In the genomic region with DNA sequence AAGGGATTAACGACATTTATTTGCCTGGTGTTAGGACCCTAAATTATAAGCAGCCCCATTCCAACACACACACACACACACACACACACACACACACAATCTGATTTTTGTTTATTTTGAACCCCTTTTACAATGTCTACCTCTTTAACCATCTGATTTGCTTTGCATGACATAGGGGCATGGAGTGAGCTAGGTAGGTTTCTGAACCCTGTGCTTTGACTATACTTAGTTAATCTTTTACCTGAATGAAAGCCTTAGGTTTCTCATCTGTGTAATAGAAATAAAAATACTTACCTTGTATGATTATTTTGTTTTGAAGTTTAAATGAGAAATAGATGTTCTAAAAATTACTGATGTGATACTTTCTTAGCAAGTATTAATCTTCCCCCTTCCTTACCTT, we compare ENCODE assay signal across 29 cellular contexts.
"Had no signal": no experiment of that assay in that cellular context is flagged by ENCODE, and none has a peak within 500 bp of the region (broad histone marks: within the 10 kb centered on the region; RNA-seq: fewer than 3 reads in every experiment).

No MANE protein-coding gene starts in this region.

- H3K36me3 ChIP-seq: stomach, suprapubic skin, thoracic aorta, thyroid gland, tibial artery, tibial nerve, transverse colon, upper lobe of left lung, upper lobe of right lung, uterus, vagina had no signal

- H3K36me3 Mint-ChIP-seq: stimulated activated effector memory CD8-positive, alpha-beta T cell treated with anti-CD3 and anti-CD28 coated beads, Interleukin-12 subunit alpha, Interleukin-12 subunit beta, amount 100 ng/mL, for 72 hours; stimulated activated memory B cell treated with anti-CD40 and anti-IgM and Interleukin-4, amounts not matched to agents 10 μg/mL and 1 μg/mL and 100 μg/mL, for 72 hours; stimulated activated naive B cell treated with anti-CD40 and anti-IgM and Interleukin-4, amounts not matched to agents 10 μg/mL and 1 μg/mL and 100 μg/mL, for 72 hours; type B pancreatic cell had no signal

- DNase-seq: stimulated activated CD4-positive, alpha-beta T cell treated with anti-CD3 and anti-CD28 coated beads, Interleukin-2, amount 100 ng/mL, for 48 hours; stimulated activated CD4-positive, alpha-beta T cell treated with anti-CD3 and anti-CD28 coated beads, Interleukin-4, amount 100 ng/mL, for 1 hour; stimulated activated CD4-positive, alpha-beta T cell treated with anti-CD3 and anti-CD28 coated beads, Interleukin-4, amount 100 ng/mL, for 24 hours; stimulated activated CD4-positive, alpha-beta T cell treated with anti-CD3 and anti-CD28 coated beads, Interleukin-4, amount 100 ng/mL, for 4 hours; stimulated activated CD8-positive, alpha-beta memory T cell treated with anti-CD3 and anti-CD28 coated beads, Interleukin-4, amount 100 ng/mL, for 48 hours; stimulated activated naive B cell treated with anti-CD40 and anti-IgM and Interleukin-4, amounts not matched to agents 10 μg/mL and 1 μg/mL and 100 μg/mL, for 72 hours; stimulated activated naive CD4-positive, alpha-beta T cell; stimulated activated naive CD4-positive, alpha-beta T cell treated with Interleukin-2 at 50 U/mL for 16 hours; stimulated activated naive CD8-positive, alpha-beta T cell treated with anti-CD3 and anti-CD28 coated beads, Interleukin-15, amount 100 ng/mL, for 72 hours; stimulated activated naive CD8-positive, alpha-beta T cell treated with anti-CD3 and anti-CD28 coated beads, Interleukin-15, Interleukin-2, amounts not matched to agents 100 U/mL and 50 U/mL, for 24 hours; stomach; substantia nigra; testis; thyroid gland; tibial artery; transverse colon; trophoblast cell; upper lobe of left lung; upper lobe of right lung; uterus had no signal

- H3K4me1 Mint-ChIP-seq: stimulated activated effector memory CD8-positive, alpha-beta T cell treated with anti-CD3 and anti-CD28 coated beads, Interleukin-12 subunit alpha, Interleukin-12 subunit beta, amount 100 ng/mL, for 72 hours; stimulated activated memory B cell treated with anti-CD40 and anti-IgM and Interleukin-4, amounts not matched to agents 10 μg/mL and 1 μg/mL and 100 μg/mL, for 72 hours; stimulated activated naive B cell treated with anti-CD40 and anti-IgM and Interleukin-4, amounts not matched to agents 10 μg/mL and 1 μg/mL and 100 μg/mL, for 72 hours; stimulated activated naive CD8-positive, alpha-beta T cell treated with anti-CD3 and anti-CD28 coated beads, Interleukin-15, amount 100 ng/mL, for 72 hours had no signal

- H3K9me3 ChIP-seq: stomach, suprapubic skin, testis, thoracic aorta, thyroid gland, tibial artery, tibial nerve, transverse colon, upper lobe of left lung, upper lobe of right lung, uterus, vagina had no signal

- H3K27me3 Mint-ChIP-seq: stimulated activated memory B cell treated with anti-CD40 and anti-IgM and Interleukin-4, amounts not matched to agents 10 μg/mL and 1 μg/mL and 100 μg/mL, for 72 hours; stimulated activated naive B cell treated with anti-CD40 and anti-IgM and Interleukin-4, amounts not matched to agents 10 μg/mL and 1 μg/mL and 100 μg/mL, for 72 hours; stimulated activated naive CD8-positive, alpha-beta T cell treated with anti-CD3 and anti-CD28 coated beads, Interleukin-15, amount 100 ng/mL, for 72 hours; stimulated activated naive CD8-positive, alpha-beta T cell treated with anti-CD3 and anti-CD28 coated beads, Interleukin-15, Interleukin-2, amounts not matched to agents 100 ng/mL and 50 ng/mL, for 24 hours; type B pancreatic cell had no signal

- H3K27me3 ChIP-seq: stomach, suprapubic skin, testis, thyroid gland, tibial artery, tibial nerve, transverse colon, upper lobe of left lung, upper lobe of right lung, uterus, vagina had no signal

- H3K4me3 Mint-ChIP-seq: stimulated activated effector memory CD8-positive, alpha-beta T cell treated with anti-CD3 and anti-CD28 coated beads, Interleukin-12 subunit alpha, Interleukin-12 subunit beta, amount 100 ng/mL, for 72 hours; stimulated activated memory B cell treated with anti-CD40 and anti-IgM and Interleukin-4, amounts not matched to agents 10 μg/mL and 1 μg/mL and 100 μg/mL, for 72 hours; stimulated activated naive B cell treated with anti-CD40 and anti-IgM and Interleukin-4, amounts not matched to agents 10 μg/mL and 1 μg/mL and 100 μg/mL, for 72 hours; stimulated activated naive CD8-positive, alpha-beta T cell treated with anti-CD3 and anti-CD28 coated beads, Interleukin-15, amount 100 ng/mL, for 72 hours; stimulated activated naive CD8-positive, alpha-beta T cell treated with anti-CD3 and anti-CD28 coated beads, Interleukin-15, Interleukin-2, amounts not matched to agents 100 ng/mL and 50 ng/mL, for 24 hours; type B pancreatic cell had no signal

- H3K4me3 ChIP-seq: stomach, suprapubic skin, testis, thoracic aorta, thyroid gland, tibial artery, tibial nerve, transverse colon, upper lobe of left lung, upper lobe of right lung, uterus, vagina had no signal

- H3K4me1 ChIP-seq: stomach, suprapubic skin, testis, thyroid gland, tibial artery, tibial nerve, transverse colon, upper lobe of left lung, upper lobe of right lung, uterus, vagina had no signal

- ATAC-seq: stimulated activated effector memory CD8-positive, alpha-beta T cell treated with anti-CD3 and anti-CD28 coated beads, Interleukin-12 subunit alpha, Interleukin-12 subunit beta, amount 100 ng/mL, for 72 hours; stimulated activated memory B cell treated with anti-CD40 and anti-IgM and Interleukin-4, amounts not matched to agents 10 μg/mL and 1 μg/mL and 100 μg/mL, for 72 hours; stimulated activated naive B cell treated with anti-CD40 and anti-IgM and Interleukin-4, amounts not matched to agents 10 μg/mL and 1 μg/mL and 100 μg/mL, for 72 hours; stimulated activated naive CD8-positive, alpha-beta T cell treated with anti-CD3 and anti-CD28 coated beads, Interleukin-15, amount 100 ng/mL, for 72 hours; stimulated activated naive CD8-positive, alpha-beta T cell treated with anti-CD3 and anti-CD28 coated beads, Interleukin-15, Interleukin-2, amounts not matched to agents 100 U/mL and 50 U/mL, for 24 hours; upper lobe of right lung had no signal

- H3K27ac Mint-ChIP-seq: stimulated activated effector memory CD8-positive, alpha-beta T cell treated with anti-CD3 and anti-CD28 coated beads, Interleukin-12 subunit alpha, Interleukin-12 subunit beta, amount 100 ng/mL, for 72 hours; stimulated activated memory B cell treated with anti-CD40 and anti-IgM and Interleukin-4, amounts not matched to agents 10 μg/mL and 1 μg/mL and 100 μg/mL, for 72 hours; stimulated activated naive B cell treated with anti-CD40 and anti-IgM and Interleukin-4, amounts not matched to agents 10 μg/mL and 1 μg/mL and 100 μg/mL, for 72 hours; stimulated activated naive CD8-positive, alpha-beta T cell treated with anti-CD3 and anti-CD28 coated beads, Interleukin-15, amount 100 ng/mL, for 72 hours; stimulated activated naive CD8-positive, alpha-beta T cell treated with anti-CD3 and anti-CD28 coated beads, Interleukin-15, Interleukin-2, amounts not matched to agents 100 ng/mL and 50 ng/mL, for 24 hours; type B pancreatic cell had no signal

- H3K9me3 Mint-ChIP-seq: stimulated activated effector memory CD8-positive, alpha-beta T cell treated with anti-CD3 and anti-CD28 coated beads, Interleukin-12 subunit alpha, Interleukin-12 subunit beta, amount 100 ng/mL, for 72 hours; stimulated activated memory B cell treated with anti-CD40 and anti-IgM and Interleukin-4, amounts not matched to agents 10 μg/mL and 1 μg/mL and 100 μg/mL, for 72 hours; stimulated activated naive B cell treated with anti-CD40 and anti-IgM and Interleukin-4, amounts not matched to agents 10 μg/mL and 1 μg/mL and 100 μg/mL, for 72 hours; stimulated activated naive CD8-positive, alpha-beta T cell treated with anti-CD3 and anti-CD28 coated beads, Interleukin-15, amount 100 ng/mL, for 72 hours; stimulated activated naive CD8-positive, alpha-beta T cell treated with anti-CD3 and anti-CD28 coated beads, Interleukin-15, Interleukin-2, amounts not matched to agents 100 ng/mL and 50 ng/mL, for 24 hours; type B pancreatic cell had no signal

- H3K27ac ChIP-seq: stomach, suprapubic skin, testis, thoracic aorta, thyroid gland, tibial artery, tibial nerve, transverse colon, upper lobe of left lung, upper lobe of right lung, uterus, vagina had no signal

- FAIRE-seq: urothelium cell line had no signal
